In the genomic region with DNA sequence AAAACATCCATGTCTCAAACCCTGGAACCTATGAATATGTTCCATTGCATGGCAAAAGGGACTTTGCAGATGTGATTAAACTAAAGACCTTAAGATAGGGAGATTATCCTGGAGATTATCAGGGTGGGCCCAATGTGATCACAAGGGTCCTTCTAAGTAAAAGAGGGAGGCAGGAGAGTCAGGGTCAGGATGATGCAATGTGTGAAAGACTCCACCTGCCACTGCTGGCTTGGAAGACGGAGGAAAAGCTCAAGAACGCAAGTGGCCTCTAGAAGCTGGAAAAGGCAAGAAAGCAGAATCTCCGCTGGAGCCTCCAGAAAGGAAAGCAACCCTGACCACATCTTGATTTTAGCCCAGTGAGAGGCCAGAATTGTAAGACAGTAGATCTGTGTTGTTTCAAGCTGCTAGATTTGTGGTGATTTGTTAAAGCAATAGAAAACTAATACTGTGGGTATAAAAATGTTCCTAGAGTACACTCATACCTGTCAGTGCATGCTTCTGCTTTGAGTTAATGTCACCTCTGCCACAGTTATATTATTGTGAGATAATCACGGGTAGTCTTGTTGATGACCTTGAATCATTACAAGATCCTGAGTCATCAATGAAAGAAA, we compare ENCODE assay signal across 24 cellular contexts.
"Had no signal": no experiment of that assay in that cellular context is flagged by ENCODE, and none has a peak within 500 bp of the region (broad histone marks: within the 10 kb centered on the region; RNA-seq: fewer than 3 reads in every experiment).

No MANE protein-coding gene starts in this region.

- H3K4me2 ChIP-seq: neural progenitor cell, smooth muscle cell had no signal

- H3K36me3 ChIP-seq: cardiac muscle cell, neural progenitor cell, sigmoid colon, stomach, transverse colon, uterus had no signal

- H3K27ac ChIP-seq: cardiac muscle cell, epithelial cell of prostate, neural progenitor cell, sigmoid colon, stomach, transverse colon, uterus, VCaP had no signal

- H3K27me3 ChIP-seq: cardiac muscle cell, neural progenitor cell, sigmoid colon, stomach, uterus had no signal

- H3K9ac ChIP-seq: neural progenitor cell had no signal

- H3K9me3 Mint-ChIP-seq: activated CD4-positive, alpha-beta T cell treated with anti-CD3 and anti-CD28 coated beads, Interleukin-2, amount 10 ng/mL, durations not matched to agents 7 days and 5 days; activated CD8-positive, alpha-beta T cell treated with anti-CD3 and anti-CD28 coated beads for 36 hours; activated naive CD4-positive, alpha-beta T cell treated with anti-CD3 and anti-CD28 coated beads, Interleukin-2, amount 10 ng/mL, durations not matched to agents 7 days and 5 days; naive thymus-derived CD8-positive, alpha-beta T cell; stimulated activated memory B cell treated with anti-CD40 and anti-IgM and Interleukin-4, amounts not matched to agents 10 μg/mL and 1 μg/mL and 100 μg/mL, for 72 hours had no signal

- H3K36me3 Mint-ChIP-seq: activated CD8-positive, alpha-beta memory T cell treated with anti-CD3 and anti-CD28 coated beads, Interleukin-2, amount 10 ng/mL, durations not matched to agents 7 days and 5 days; activated naive CD4-positive, alpha-beta T cell treated with anti-CD3 and anti-CD28 coated beads, Interleukin-2, amount 10 ng/mL, durations not matched to agents 7 days and 5 days; naive thymus-derived CD8-positive, alpha-beta T cell; neural progenitor cell; stimulated activated memory B cell treated with anti-CD40 and anti-IgM and Interleukin-4, amounts not matched to agents 10 μg/mL and 1 μg/mL and 100 μg/mL, for 72 hours had no signal

- ATAC-seq: activated CD8-positive, alpha-beta memory T cell treated with anti-CD3 and anti-CD28 coated beads, Interleukin-2, amount 10 ng/mL, durations not matched to agents 7 days and 5 days; activated CD8-positive, alpha-beta T cell treated with anti-CD3 and anti-CD28 coated beads for 36 hours; naive thymus-derived CD8-positive, alpha-beta T cell; stimulated activated memory B cell treated with anti-CD40 and anti-IgM and Interleukin-4, amounts not matched to agents 10 μg/mL and 1 μg/mL and 100 μg/mL, for 72 hours had no signal

- H3K27ac Mint-ChIP-seq: activated CD4-positive, alpha-beta T cell treated with anti-CD3 and anti-CD28 coated beads, Interleukin-2, amount 10 ng/mL, durations not matched to agents 7 days and 5 days; activated CD8-positive, alpha-beta memory T cell treated with anti-CD3 and anti-CD28 coated beads, Interleukin-2, amount 10 ng/mL, durations not matched to agents 7 days and 5 days; activated CD8-positive, alpha-beta T cell treated with anti-CD3 and anti-CD28 coated beads for 36 hours; activated naive CD4-positive, alpha-beta T cell treated with anti-CD3 and anti-CD28 coated beads, Interleukin-2, amount 10 ng/mL, durations not matched to agents 7 days and 5 days; endodermal cell; naive thymus-derived CD8-positive, alpha-beta T cell; neural progenitor cell; stimulated activated memory B cell treated with anti-CD40 and anti-IgM and Interleukin-4, amounts not matched to agents 10 μg/mL and 1 μg/mL and 100 μg/mL, for 72 hours had no signal

- DNase-seq: activated CD4-positive, alpha-beta T cell treated with anti-CD3 and anti-CD28 coated beads, Interleukin-2, amount 10 ng/mL, durations not matched to agents 7 days and 5 days; activated CD4-positive, CD25-positive, alpha-beta regulatory T cell treated with anti-CD3 and anti-CD28 coated beads, Interleukin-2, amount 50 U/mL, for 72 hours; activated CD8-positive, alpha-beta memory T cell treated with anti-CD3 and anti-CD28 coated beads, Interleukin-2, amount 10 ng/mL, durations not matched to agents 7 days and 5 days; activated CD8-positive, alpha-beta T cell treated with anti-CD3 and anti-CD28 coated beads for 36 hours; activated effector memory CD4-positive, alpha-beta T cell treated with anti-CD3 and anti-CD28 coated beads, Interleukin-2, amount 50 U/mL, for 16 hours; activated naive CD4-positive, alpha-beta T cell treated with anti-CD3 and anti-CD28 coated beads, Interleukin-2, amount 10 ng/mL, durations not matched to agents 7 days and 5 days; activated T-cell treated with anti-CD3 and anti-CD28 coated beads for 4 hours; cortex of kidney; endodermal cell; foreskin fibroblast; naive thymus-derived CD8-positive, alpha-beta T cell; retina; sigmoid colon; stimulated activated CD4-positive, alpha-beta T cell treated with anti-CD3 and anti-CD28 coated beads, Interleukin-15, amount 100 ng/mL, for 24 hours; stomach; transverse colon; uterus had no signal

- H3K4me1 Mint-ChIP-seq: activated CD4-positive, alpha-beta T cell treated with anti-CD3 and anti-CD28 coated beads, Interleukin-2, amount 10 ng/mL, durations not matched to agents 7 days and 5 days; activated CD8-positive, alpha-beta memory T cell treated with anti-CD3 and anti-CD28 coated beads, Interleukin-2, amount 10 ng/mL, durations not matched to agents 7 days and 5 days; activated naive CD4-positive, alpha-beta T cell treated with anti-CD3 and anti-CD28 coated beads, Interleukin-2, amount 10 ng/mL, durations not matched to agents 7 days and 5 days; naive thymus-derived CD8-positive, alpha-beta T cell; stimulated activated memory B cell treated with anti-CD40 and anti-IgM and Interleukin-4, amounts not matched to agents 10 μg/mL and 1 μg/mL and 100 μg/mL, for 72 hours had no signal

- H3K4me3 ChIP-seq: cardiac muscle cell, lung, neural progenitor cell, sigmoid colon, smooth muscle cell, stomach, transverse colon, uterus had no signal

- H2AFZ ChIP-seq: neural progenitor cell had no signal

- H3K4me3 Mint-ChIP-seq: activated CD4-positive, alpha-beta T cell treated with anti-CD3 and anti-CD28 coated beads, Interleukin-2, amount 10 ng/mL, durations not matched to agents 7 days and 5 days; activated CD8-positive, alpha-beta memory T cell treated with anti-CD3 and anti-CD28 coated beads, Interleukin-2, amount 10 ng/mL, durations not matched to agents 7 days and 5 days; activated CD8-positive, alpha-beta T cell treated with anti-CD3 and anti-CD28 coated beads for 36 hours; activated naive CD4-positive, alpha-beta T cell treated with anti-CD3 and anti-CD28 coated beads, Interleukin-2, amount 10 ng/mL, durations not matched to agents 7 days and 5 days; endodermal cell; naive thymus-derived CD8-positive, alpha-beta T cell; neural progenitor cell; stimulated activated memory B cell treated with anti-CD40 and anti-IgM and Interleukin-4, amounts not matched to agents 10 μg/mL and 1 μg/mL and 100 μg/mL, for 72 hours had no signal

- H3K9me3 ChIP-seq: sigmoid colon, stomach, transverse colon, uterus had no signal

- H3K4me1 ChIP-seq: neural progenitor cell, stomach, transverse colon, uterus had no signal
